In the genomic region with DNA sequence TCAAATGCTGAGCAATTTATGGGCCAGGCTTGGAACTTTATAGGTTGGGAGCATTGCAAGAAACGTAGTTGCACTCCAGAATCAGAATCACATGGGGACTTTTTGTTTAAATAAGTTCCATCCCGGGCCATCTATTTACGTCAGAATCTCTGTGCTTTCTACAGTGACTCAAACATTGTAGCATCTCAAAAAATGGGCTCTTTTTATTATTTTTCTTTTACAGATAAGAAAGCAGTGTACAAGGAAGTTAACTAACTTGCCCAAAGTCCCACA, we compare ENCODE assay signal across 11 cellular contexts. TPM values are rescaled to one million over a fixed set of nuclear protein-coding genes. Genes with fewer than 3 reads are reported as not detected.
DNase-seq lines count a peak whose midpoint lies in the region; ATAC-seq and TF ChIP-seq lines count a peak whose summit lies in the region.
"Had no signal": no experiment of that assay in that cellular context is flagged by ENCODE, and none has a peak within 500 bp of the region (broad histone marks: within the 10 kb centered on the region; RNA-seq: fewer than 3 reads in every experiment).

No MANE protein-coding gene starts in this region.

- peaks cover 14% of the 10 kb centered on the region for H3K4me1 Mint-ChIP-seq in neural progenitor cell

- H3K36me3 ChIP-seq in SJSA1 (no peaks in the 10 kb centered on the region), neural progenitor cell (no peaks in the 10 kb centered on the region)

- intact Hi-C loops in posterior cingulate gyrus (cut with DNase I): loop anchor here (1.0 to 10.0 kb wide), 4 partner anchors 170 to 521 kb away; no protein-coding TSS in a partner anchor

- no peaks in the 10 kb centered on the region for H3K79me2 ChIP-seq in neural progenitor cell (ENCODE audit: low read depth)

- H3K36me3 Mint-ChIP-seq in neural progenitor cell: peaks cover 32% of the 10 kb centered on the region
- H3K36me3 Mint-ChIP-seq: CD14-positive monocyte had no signal

- peak; percentile 18 for DNase-seq in AG08396 (ENCODE audit: low spot score)
- no peak for DNase-seq in SJSA1 (ENCODE audit: low read depth in 1 of 2, low spot score in 2 of 2)
- DNase-seq in fibroblast of the aortic adventitia (ENCODE audit: low read depth): peak; percentile 88
- DNase-seq in neural progenitor cell (ENCODE audit: low spot score): no peak
- DNase-seq in stimulated activated CD8-positive, alpha-beta memory T cell treated with anti-CD3 and anti-CD28 coated beads, Interleukin-4, amount 100 ng/mL, for 48 hours: no peak
- DNase-seq in posterior cingulate gyrus: no peak
- DNase-seq: activated naive CD4-positive, alpha-beta T cell treated with anti-CD3 and anti-CD28 coated beads for 36 hours had no signal

- H3K4me1 ChIP-seq in SJSA1 (replicated peaks) (peaks cover 10% of the 10 kb centered on the region; the same call in 1 of the 2 replicates), neural progenitor cell (peaks cover 7% of the 10 kb centered on the region)

- no peak for ATAC-seq in GM18502 (IDR thresholded peaks at IDR 0.05; ENCODE audit: poor library complexity, unreplicated experiment)
- ATAC-seq in HG03571 (IDR thresholded peaks at IDR 0.05; ENCODE audit: unreplicated experiment): no peak

- no peaks in the 10 kb centered on the region for H3K9me3 ChIP-seq in SJSA1 (replicated peaks)
- no peaks in the 10 kb centered on the region for H3K9me3 ChIP-seq in neural progenitor cell (ENCODE audit: low read depth)

- TF ChIP-seq CTCF in fibroblast of the aortic adventitia (IDR thresholded peaks at IDR 0.05; ENCODE audit: insufficient read depth, low read length): no peak
- TF ChIP-seq CTCF in neural progenitor cell (IDR thresholded peaks at IDR 0.05): no peak

- H3F3A ChIP-seq in neural progenitor cell (ENCODE audit: low read depth): peaks cover 19% of the 10 kb centered on the region

- no peak overlapping the region for H3K9ac ChIP-seq in neural progenitor cell

- no peaks in the 10 kb centered on the region for H3K9me3 Mint-ChIP-seq in neural progenitor cell
- H3K9me3 Mint-ChIP-seq: T-helper 1 cell treated with Interleukin-12 subunit alpha and Interleukin-12 subunit beta and Interleukin-4 antibody, amounts not matched to agents 30 μg/mL and 1 μg/mL, for 36 hours had no signal

- H3K27me3 ChIP-seq in SJSA1 (replicated peaks) (no peaks in the 10 kb centered on the region), neural progenitor cell (no peaks in the 10 kb centered on the region)

- no peaks in the 10 kb centered on the region for H4K20me1 ChIP-seq in neural progenitor cell (ENCODE audit: low read depth)

- H3K4me3 Mint-ChIP-seq in neural progenitor cell: peak overlapping the region; percentile 86
- H3K4me3 Mint-ChIP-seq: activated naive CD4-positive, alpha-beta T cell treated with anti-CD3 and anti-CD28 coated beads for 36 hours; CD14-positive monocyte; T-helper 1 cell treated with Interleukin-12 subunit alpha and Interleukin-12 subunit beta and Interleukin-4 antibody, amounts not matched to agents 30 μg/mL and 1 μg/mL, for 36 hours had no signal

- H2AFZ ChIP-seq in neural progenitor cell (replicated peaks): peak overlapping the region; percentile 94

- H3K4me3 ChIP-seq in SJSA1 (peak overlapping the region; percentile 42), fibroblast of the aortic adventitia (ENCODE audit: low read depth, low read length) (peak overlapping the region; percentile 84), neural progenitor cell (peak overlapping the region; percentile 65)

- H3K27ac ChIP-seq in SJSA1 (no peak overlapping the region), neural progenitor cell (peak overlapping the region; percentile 94)

- peaks cover 2% of the 10 kb centered on the region for H3K27me3 Mint-ChIP-seq in neural progenitor cell (ENCODE audit: insufficient read depth, low read depth)

- H3K4me2 ChIP-seq in neural progenitor cell: peak overlapping the region; percentile 79

- H3K27ac Mint-ChIP-seq in neural progenitor cell: peak overlapping the region; percentile 95
- H3K27ac Mint-ChIP-seq: activated naive CD4-positive, alpha-beta T cell treated with anti-CD3 and anti-CD28 coated beads for 36 hours; T-helper 1 cell treated with Interleukin-12 subunit alpha and Interleukin-12 subunit beta and Interleukin-4 antibody, amounts not matched to agents 30 μg/mL and 1 μg/mL, for 36 hours had no signal

RNA-seq across cellular contexts. Expression of a gene that starts 10.2 kb away (rescaled TPM):
- total RNA-seq in SJSA1 (2014; rRNA removed; shearing (Covaris generic)): 3.9 and 7.7 TPM in 2 replicates
- total RNA-seq in fibroblast of the aortic adventitia (ENCODE audit: low replicate concordance) (41.0 and 52.9 TPM in 2 replicates), neural progenitor cell (ENCODE audit: low replicate concordance) (18.9 and 40.0 TPM in 2 replicates)
- total RNA-seq: activated naive CD4-positive, alpha-beta T cell treated with anti-CD3 and anti-CD28 coated beads for 36 hours had no signal

RNA-seq across cellular contexts. Expression of a gene that starts 52.0 kb away (rescaled TPM):
- not detected in 2 replicates for total RNA-seq in SJSA1 (2014; rRNA removed; shearing (Covaris generic))
- total RNA-seq in fibroblast of the aortic adventitia (ENCODE audit: low replicate concordance) (0.18 and 11.8 TPM in 2 replicates), neural progenitor cell (ENCODE audit: low replicate concordance) (not detected in 2 replicates)
- total RNA-seq: activated naive CD4-positive, alpha-beta T cell treated with anti-CD3 and anti-CD28 coated beads for 36 hours had no signal

Comparison
In these comparisons a context has a peak if more than half of its experiments do, and no peak if none do; other contexts are left out.
1. DNase-seq: peak in AG08396 (single experiment) and fibroblast of the aortic adventitia (single experiment); none in SJSA1 (0 of 2), neural progenitor cell (single experiment), stimulated activated CD8-positive, alpha-beta memory T cell treated with anti-CD3 and anti-CD28 coated beads, Interleukin-4, amount 100 ng/mL, for 48 hours (single experiment) and posterior cingulate gyrus (0 of 10).
2. Peak in every context shown above with its lines, with median percentiles within 50 percentile points of each other: H3K4me3 ChIP-seq.